1 cellular context compared by ENCODE assay signal in genomic region chr22:20655623-20656022, GRCh38.
TF ChIP-seq lines count a peak whose summit lies in the region.

No MANE protein-coding gene starts in this region.

TF ChIP-seq in K562, 482 proteins besides CTCF, POLR2A, EP300 and RAD21 (continued from another document and continues in another):
- TF ChIP-seq, protein P1, sequence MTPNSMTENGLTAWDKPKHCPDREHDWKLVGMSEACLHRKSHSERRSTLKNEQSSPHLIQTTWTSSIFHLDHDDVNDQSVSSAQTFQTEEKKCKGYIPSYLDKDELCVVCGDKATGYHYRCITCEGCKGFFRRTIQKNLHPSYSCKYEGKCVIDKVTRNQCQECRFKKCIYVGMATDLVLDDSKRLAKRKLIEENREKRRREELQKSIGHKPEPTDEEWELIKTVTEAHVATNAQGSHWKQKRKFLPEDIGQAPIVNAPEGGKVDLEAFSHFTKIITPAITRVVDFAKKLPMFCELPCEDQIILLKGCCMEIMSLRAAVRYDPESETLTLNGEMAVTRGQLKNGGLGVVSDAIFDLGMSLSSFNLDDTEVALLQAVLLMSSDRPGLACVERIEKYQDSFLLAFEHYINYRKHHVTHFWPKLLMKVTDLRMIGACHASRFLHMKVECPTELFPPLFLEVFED (CRISPR knock-in tag; conservative IDR thresholded peaks at IDR 0.05) = 0 out of 2 replicates have a peak, but pooled peaks have one; percentile 36
- TF ChIP-seq NCOA1 (IDR thresholded peaks at IDR 0.05; ENCODE audit: low read depth) (no peak), RBM14 (IDR thresholded peaks at IDR 0.05; ENCODE audit: borderline replicate concordance, insufficient read depth, low read depth, low read length) (no peak), RBM22 (IDR thresholded peaks at IDR 0.05; ENCODE audit: low read depth, low read length, poor library complexity, severe bottlenecking) (no peak), CCNT2 (IDR thresholded peaks at IDR 0.05; ENCODE audit: borderline replicate concordance, extremely low read depth, insufficient read length, low read depth, low read length) (no peak), ZFPM2 (CRISPR knock-in tag; IDR thresholded peaks at IDR 0.05) (no peak), BHLHE40 (IDR thresholded peaks at IDR 0.05; ENCODE audit: low read length) (no peak), SUPT5H (IDR thresholded peaks at IDR 0.05) (no peak), FOXJ3 (CRISPR knock-in tag; IDR thresholded peaks at IDR 0.05) (no peak), CBFB (CRISPR knock-in tag; IDR thresholded peaks at IDR 0.05) (no peak), PYGO2 (tag; IDR thresholded peaks at IDR 0.05) (no peak), MCM2 (IDR thresholded peaks at IDR 0.05; ENCODE audit: low read depth) (no peak), ZNF253 (CRISPR knock-in tag; conservative IDR thresholded peaks at IDR 0.05) (no peak), PHF21A (IDR thresholded peaks at IDR 0.05; ENCODE audit: borderline replicate concordance, low read depth) (no peak), ARHGAP35 (IDR thresholded peaks at IDR 0.05; ENCODE audit: partially characterized antibody) (peak; percentile 44), TRIM25 (IDR thresholded peaks at IDR 0.05; ENCODE audit: borderline replicate concordance) (no peak), ARID1B (IDR thresholded peaks at IDR 0.05) (no peak), ZNF75A (CRISPR knock-in tag; IDR thresholded peaks at IDR 0.05) (no peak), DPF2 (IDR thresholded peaks at IDR 0.05) (no peak), RBM17 (IDR thresholded peaks at IDR 0.05; ENCODE audit: borderline replicate concordance, low read depth, low read length) (no peak), PHB2 (IDR thresholded peaks at IDR 0.05; ENCODE audit: low read depth) (0 out of 2 replicates have a peak, but pooled peaks have one; percentile 28), ZNF740 (CRISPR knock-in tag; IDR thresholded peaks at IDR 0.05) (no peak), ZNF740 (tag; IDR thresholded peaks at IDR 0.05) (no peak), SMARCE1 (IDR thresholded peaks at IDR 0.05) (no peak), MCM7 (IDR thresholded peaks at IDR 0.05) (0 out of 4 replicates have a peak, but pooled peaks of 1 of the 2 experiments have one; percentile 31), CCAR2 (IDR thresholded peaks at IDR 0.05; ENCODE audit: low read depth, low read length) (no peak)
- TF ChIP-seq, protein P2, sequence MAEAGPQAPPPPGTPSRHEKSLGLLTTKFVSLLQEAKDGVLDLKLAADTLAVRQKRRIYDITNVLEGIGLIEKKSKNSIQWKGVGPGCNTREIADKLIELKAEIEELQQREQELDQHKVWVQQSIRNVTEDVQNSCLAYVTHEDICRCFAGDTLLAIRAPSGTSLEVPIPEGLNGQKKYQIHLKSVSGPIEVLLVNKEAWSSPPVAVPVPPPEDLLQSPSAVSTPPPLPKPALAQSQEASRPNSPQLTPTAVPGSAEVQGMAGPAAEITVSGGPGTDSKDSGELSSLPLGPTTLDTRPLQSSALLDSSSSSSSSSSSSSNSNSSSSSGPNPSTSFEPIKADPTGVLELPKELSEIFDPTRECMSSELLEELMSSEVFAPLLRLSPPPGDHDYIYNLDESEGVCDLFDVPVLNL (CRISPR knock-in tag; IDR thresholded peaks at IDR 0.05; ENCODE audit: low read depth) = no peak
- TF ChIP-seq, protein P3, sequence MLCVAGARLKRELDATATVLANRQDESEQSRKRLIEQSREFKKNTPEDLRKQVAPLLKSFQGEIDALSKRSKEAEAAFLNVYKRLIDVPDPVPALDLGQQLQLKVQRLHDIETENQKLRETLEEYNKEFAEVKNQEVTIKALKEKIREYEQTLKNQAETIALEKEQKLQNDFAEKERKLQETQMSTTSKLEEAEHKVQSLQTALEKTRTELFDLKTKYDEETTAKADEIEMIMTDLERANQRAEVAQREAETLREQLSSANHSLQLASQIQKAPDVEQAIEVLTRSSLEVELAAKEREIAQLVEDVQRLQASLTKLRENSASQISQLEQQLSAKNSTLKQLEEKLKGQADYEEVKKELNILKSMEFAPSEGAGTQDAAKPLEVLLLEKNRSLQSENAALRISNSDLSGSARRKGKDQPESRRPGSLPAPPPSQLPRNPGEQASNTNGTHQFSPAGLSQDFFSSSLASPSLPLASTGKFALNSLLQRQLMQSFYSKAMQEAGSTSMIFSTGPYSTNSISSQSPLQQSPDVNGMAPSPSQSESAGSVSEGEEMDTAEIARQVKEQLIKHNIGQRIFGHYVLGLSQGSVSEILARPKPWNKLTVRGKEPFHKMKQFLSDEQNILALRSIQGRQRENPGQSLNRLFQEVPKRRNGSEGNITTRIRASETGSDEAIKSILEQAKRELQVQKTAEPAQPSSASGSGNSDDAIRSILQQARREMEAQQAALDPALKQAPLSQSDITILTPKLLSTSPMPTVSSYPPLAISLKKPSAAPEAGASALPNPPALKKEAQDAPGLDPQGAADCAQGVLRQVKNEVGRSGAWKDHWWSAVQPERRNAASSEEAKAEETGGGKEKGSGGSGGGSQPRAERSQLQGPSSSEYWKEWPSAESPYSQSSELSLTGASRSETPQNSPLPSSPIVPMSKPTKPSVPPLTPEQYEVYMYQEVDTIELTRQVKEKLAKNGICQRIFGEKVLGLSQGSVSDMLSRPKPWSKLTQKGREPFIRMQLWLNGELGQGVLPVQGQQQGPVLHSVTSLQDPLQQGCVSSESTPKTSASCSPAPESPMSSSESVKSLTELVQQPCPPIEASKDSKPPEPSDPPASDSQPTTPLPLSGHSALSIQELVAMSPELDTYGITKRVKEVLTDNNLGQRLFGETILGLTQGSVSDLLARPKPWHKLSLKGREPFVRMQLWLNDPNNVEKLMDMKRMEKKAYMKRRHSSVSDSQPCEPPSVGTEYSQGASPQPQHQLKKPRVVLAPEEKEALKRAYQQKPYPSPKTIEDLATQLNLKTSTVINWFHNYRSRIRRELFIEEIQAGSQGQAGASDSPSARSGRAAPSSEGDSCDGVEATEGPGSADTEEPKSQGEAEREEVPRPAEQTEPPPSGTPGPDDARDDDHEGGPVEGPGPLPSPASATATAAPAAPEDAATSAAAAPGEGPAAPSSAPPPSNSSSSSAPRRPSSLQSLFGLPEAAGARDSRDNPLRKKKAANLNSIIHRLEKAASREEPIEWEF (CRISPR knock-in tag; IDR thresholded peaks at IDR 0.05) = no peak
- TF ChIP-seq, protein P4, sequence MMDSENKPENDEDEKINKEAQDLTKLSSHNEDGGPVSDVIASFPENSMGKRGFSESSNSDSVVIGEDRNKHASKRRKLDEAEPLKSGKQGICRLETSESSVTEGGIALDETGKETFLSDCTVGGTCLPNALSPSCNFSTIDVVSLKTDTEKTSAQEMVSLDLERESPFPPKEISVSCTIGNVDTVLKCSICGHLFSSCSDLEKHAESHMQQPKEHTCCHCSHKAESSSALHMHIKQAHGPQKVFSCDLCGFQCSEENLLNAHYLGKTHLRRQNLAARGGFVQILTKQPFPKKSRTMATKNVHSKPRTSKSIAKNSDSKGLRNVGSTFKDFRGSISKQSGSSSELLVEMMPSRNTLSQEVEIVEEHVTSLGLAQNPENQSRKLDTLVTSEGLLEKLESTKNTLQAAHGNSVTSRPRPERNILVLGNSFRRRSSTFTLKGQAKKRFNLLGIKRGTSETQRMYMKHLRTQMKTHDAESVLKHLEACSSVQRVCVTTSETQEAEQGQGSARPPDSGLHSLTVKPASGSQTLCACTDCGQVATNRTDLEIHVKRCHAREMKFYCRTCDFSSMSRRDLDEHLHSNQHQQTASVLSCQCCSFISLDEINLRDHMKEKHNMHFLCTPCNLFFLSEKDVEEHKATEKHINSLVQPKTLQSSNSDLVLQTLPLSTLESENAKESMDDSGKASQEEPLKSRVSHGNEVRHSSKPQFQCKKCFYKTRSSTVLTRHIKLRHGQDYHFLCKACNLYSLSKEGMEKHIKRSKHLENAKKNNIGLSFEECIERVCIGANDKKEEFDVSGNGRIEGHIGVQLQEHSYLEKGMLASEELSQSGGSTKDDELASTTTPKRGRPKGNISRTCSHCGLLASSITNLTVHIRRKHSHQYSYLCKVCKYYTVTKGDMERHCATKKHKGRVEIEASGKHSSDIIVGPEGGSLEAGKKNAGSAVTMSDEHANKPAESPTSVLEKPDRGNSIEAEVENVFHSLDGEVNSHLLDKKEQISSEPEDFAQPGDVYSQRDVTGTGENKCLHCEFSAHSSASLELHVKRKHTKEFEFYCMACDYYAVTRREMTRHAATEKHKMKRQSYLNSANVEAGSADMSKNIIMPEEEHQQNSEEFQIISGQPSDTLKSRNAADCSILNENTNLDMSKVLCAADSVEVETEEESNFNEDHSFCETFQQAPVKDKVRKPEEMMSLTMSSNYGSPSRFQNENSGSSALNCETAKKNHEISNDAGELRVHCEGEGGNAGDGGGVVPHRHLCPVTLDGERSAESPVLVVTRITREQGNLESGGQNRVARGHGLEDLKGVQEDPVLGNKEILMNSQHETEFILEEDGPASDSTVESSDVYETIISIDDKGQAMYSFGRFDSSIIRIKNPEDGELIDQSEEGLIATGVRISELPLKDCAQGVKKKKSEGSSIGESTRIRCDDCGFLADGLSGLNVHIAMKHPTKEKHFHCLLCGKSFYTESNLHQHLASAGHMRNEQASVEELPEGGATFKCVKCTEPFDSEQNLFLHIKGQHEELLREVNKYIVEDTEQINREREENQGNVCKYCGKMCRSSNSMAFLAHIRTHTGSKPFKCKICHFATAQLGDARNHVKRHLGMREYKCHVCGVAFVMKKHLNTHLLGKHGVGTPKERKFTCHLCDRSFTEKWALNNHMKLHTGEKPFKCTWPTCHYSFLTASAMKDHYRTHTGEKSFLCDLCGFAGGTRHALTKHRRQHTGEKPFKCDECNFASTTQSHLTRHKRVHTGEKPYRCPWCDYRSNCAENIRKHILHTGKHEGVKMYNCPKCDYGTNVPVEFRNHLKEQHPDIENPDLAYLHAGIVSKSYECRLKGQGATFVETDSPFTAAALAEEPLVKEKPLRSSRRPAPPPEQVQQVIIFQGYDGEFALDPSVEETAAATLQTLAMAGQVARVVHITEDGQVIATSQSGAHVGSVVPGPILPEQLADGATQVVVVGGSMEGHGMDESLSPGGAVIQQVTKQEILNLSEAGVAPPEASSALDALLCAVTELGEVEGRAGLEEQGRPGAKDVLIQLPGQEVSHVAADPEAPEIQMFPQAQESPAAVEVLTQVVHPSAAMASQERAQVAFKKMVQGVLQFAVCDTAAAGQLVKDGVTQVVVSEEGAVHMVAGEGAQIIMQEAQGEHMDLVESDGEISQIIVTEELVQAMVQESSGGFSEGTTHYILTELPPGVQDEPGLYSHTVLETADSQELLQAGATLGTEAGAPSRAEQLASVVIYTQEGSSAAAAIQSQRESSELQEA (IDR thresholded peaks at IDR 0.05; ENCODE audit: low read depth) = no peak
- TF ChIP-seq, protein P5, sequence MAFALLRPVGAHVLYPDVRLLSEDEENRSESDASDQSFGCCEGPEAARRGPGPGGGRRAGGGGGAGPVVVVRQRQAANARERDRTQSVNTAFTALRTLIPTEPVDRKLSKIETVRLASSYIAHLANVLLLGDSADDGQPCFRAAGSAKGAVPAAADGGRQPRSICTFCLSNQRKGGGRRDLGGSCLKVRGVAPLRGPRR (CRISPR knock-in tag; IDR thresholded peaks at IDR 0.05) = no peak
- TF ChIP-seq, protein P6, sequence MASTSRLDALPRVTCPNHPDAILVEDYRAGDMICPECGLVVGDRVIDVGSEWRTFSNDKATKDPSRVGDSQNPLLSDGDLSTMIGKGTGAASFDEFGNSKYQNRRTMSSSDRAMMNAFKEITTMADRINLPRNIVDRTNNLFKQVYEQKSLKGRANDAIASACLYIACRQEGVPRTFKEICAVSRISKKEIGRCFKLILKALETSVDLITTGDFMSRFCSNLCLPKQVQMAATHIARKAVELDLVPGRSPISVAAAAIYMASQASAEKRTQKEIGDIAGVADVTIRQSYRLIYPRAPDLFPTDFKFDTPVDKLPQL (IDR thresholded peaks at IDR 0.05; ENCODE audit: extremely low read depth, insufficient read length) = no peak
- TF ChIP-seq, protein P7, sequence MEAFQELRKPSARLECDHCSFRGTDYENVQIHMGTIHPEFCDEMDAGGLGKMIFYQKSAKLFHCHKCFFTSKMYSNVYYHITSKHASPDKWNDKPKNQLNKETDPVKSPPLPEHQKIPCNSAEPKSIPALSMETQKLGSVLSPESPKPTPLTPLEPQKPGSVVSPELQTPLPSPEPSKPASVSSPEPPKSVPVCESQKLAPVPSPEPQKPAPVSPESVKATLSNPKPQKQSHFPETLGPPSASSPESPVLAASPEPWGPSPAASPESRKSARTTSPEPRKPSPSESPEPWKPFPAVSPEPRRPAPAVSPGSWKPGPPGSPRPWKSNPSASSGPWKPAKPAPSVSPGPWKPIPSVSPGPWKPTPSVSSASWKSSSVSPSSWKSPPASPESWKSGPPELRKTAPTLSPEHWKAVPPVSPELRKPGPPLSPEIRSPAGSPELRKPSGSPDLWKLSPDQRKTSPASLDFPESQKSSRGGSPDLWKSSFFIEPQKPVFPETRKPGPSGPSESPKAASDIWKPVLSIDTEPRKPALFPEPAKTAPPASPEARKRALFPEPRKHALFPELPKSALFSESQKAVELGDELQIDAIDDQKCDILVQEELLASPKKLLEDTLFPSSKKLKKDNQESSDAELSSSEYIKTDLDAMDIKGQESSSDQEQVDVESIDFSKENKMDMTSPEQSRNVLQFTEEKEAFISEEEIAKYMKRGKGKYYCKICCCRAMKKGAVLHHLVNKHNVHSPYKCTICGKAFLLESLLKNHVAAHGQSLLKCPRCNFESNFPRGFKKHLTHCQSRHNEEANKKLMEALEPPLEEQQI (IDR thresholded peaks at IDR 0.05) = no peak
- TF ChIP-seq, protein P8, sequence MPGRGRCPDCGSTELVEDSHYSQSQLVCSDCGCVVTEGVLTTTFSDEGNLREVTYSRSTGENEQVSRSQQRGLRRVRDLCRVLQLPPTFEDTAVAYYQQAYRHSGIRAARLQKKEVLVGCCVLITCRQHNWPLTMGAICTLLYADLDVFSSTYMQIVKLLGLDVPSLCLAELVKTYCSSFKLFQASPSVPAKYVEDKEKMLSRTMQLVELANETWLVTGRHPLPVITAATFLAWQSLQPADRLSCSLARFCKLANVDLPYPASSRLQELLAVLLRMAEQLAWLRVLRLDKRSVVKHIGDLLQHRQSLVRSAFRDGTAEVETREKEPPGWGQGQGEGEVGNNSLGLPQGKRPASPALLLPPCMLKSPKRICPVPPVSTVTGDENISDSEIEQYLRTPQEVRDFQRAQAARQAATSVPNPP (IDR thresholded peaks at IDR 0.05; ENCODE audit: borderline replicate concordance, insufficient read depth, insufficient read length) = no peak
